Comparison of ENCODE assay signal across 1 cellular context in the genomic region with DNA sequence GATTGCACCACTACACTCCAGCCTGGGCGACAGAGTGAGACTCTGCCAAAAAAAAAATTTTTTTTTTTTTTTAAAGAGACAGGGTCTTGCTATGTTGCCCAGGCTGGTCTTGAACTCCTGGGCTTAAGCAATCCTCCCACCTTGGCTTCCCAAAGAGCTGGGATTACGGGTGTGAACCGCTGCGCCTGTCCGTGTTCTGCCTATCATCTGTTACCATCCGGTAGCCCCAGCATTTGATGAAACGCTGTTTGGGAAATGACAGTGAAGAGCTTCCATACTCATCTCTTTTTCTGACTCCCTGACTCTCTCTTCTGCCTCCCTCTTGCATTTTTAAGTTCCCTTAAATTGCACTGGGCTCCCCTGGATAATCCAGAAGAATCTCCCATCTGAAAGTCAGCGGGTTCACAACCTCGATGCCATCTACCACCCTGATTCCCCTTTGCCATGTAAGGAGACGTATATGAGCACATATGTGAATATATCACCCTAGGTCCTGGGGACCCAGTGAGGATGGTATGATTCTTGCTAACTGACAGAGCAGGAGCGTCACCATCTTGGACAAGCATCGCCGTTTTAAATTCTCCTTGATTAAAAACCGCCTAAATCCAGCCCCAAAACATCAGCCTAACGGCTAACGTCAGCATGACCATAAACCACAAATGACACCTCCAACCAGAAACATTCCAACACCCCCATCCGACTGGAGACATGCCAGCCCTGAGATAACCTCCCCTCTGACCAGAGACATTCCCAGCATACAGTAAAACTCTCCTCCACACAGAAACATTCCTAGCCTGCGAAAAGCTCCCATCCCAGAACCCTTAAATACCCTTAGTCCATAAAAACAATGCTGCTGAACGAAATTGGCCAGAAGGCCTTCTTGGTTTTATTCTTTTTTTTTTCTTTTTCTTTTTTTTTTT.
TF ChIP-seq lines count a peak whose summit lies in the region.

No MANE protein-coding gene starts in this region.

TF ChIP-seq in K562, 482 proteins besides CTCF, POLR2A, EP300 and RAD21 (continued from another document and continues in another):
- no peak for TF ChIP-seq KAT2B (IDR thresholded peaks at IDR 0.05; ENCODE audit: low read depth, low read length)
- TF ChIP-seq ZNF76 (CRISPR knock-in tag; IDR thresholded peaks at IDR 0.05; ENCODE audit: borderline replicate concordance), result peak; percentile 99
- peak; percentile 97 for TF ChIP-seq NFIC (IDR thresholded peaks at IDR 0.05)
- no peak for TF ChIP-seq RBM14 (IDR thresholded peaks at IDR 0.05; ENCODE audit: borderline replicate concordance, insufficient read depth, low read depth, low read length)
- TF ChIP-seq, protein P1, sequence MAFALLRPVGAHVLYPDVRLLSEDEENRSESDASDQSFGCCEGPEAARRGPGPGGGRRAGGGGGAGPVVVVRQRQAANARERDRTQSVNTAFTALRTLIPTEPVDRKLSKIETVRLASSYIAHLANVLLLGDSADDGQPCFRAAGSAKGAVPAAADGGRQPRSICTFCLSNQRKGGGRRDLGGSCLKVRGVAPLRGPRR (CRISPR knock-in tag; IDR thresholded peaks at IDR 0.05), result peak; percentile 99
- 0 out of 2 replicates have a peak, but pooled peaks have one; percentile 28 for TF ChIP-seq MYNN (IDR thresholded peaks at IDR 0.05)
- TF ChIP-seq MYNN (CRISPR knock-in tag; IDR thresholded peaks at IDR 0.05), result no peak
- TF ChIP-seq STAG1 (CRISPR knock-in tag; IDR thresholded peaks at IDR 0.05; ENCODE audit: borderline replicate concordance), result no peak
- TF ChIP-seq ETS2 (tag; IDR thresholded peaks at IDR 0.05; ENCODE audit: borderline replicate concordance, poor library complexity, severe bottlenecking), result peak; percentile 89
- peak; percentile 51; the same call in 1 of the 2 replicates for TF ChIP-seq ZNF263 (CRISPR knock-in tag; IDR thresholded peaks at IDR 0.05; ENCODE audit: borderline replicate concordance)
- peak; percentile 92; the same call in 1 of the 2 replicates for TF ChIP-seq RHOXF2B (CRISPR knock-in tag; conservative IDR thresholded peaks at IDR 0.05)
- TF ChIP-seq TCFL5 (CRISPR knock-in tag; conservative IDR thresholded peaks at IDR 0.05), result peak; percentile 96
- TF ChIP-seq, protein P2, sequence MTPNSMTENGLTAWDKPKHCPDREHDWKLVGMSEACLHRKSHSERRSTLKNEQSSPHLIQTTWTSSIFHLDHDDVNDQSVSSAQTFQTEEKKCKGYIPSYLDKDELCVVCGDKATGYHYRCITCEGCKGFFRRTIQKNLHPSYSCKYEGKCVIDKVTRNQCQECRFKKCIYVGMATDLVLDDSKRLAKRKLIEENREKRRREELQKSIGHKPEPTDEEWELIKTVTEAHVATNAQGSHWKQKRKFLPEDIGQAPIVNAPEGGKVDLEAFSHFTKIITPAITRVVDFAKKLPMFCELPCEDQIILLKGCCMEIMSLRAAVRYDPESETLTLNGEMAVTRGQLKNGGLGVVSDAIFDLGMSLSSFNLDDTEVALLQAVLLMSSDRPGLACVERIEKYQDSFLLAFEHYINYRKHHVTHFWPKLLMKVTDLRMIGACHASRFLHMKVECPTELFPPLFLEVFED (CRISPR knock-in tag; conservative IDR thresholded peaks at IDR 0.05), result peak; percentile 96
- TF ChIP-seq ZZZ3 (IDR thresholded peaks at IDR 0.05), result no peak
- peak; percentile 42 for TF ChIP-seq RBM25 (IDR thresholded peaks at IDR 0.05; ENCODE audit: low read depth, low read length, severe bottlenecking)
- peak; percentile 93 for TF ChIP-seq ZNF445 (CRISPR knock-in tag; IDR thresholded peaks at IDR 0.05; ENCODE audit: low read depth)
- peak; percentile 98 for TF ChIP-seq NFXL1 (CRISPR knock-in tag; IDR thresholded peaks at IDR 0.05)
- no peak for TF ChIP-seq HNRNPK (IDR thresholded peaks at IDR 0.05; ENCODE audit: low read depth, low read length, poor library complexity, severe bottlenecking)
- TF ChIP-seq NONO (IDR thresholded peaks at IDR 0.05; ENCODE audit: low read depth in 2 of 2, low read length in 1 of 2), result no peak
- TF ChIP-seq, protein P3, sequence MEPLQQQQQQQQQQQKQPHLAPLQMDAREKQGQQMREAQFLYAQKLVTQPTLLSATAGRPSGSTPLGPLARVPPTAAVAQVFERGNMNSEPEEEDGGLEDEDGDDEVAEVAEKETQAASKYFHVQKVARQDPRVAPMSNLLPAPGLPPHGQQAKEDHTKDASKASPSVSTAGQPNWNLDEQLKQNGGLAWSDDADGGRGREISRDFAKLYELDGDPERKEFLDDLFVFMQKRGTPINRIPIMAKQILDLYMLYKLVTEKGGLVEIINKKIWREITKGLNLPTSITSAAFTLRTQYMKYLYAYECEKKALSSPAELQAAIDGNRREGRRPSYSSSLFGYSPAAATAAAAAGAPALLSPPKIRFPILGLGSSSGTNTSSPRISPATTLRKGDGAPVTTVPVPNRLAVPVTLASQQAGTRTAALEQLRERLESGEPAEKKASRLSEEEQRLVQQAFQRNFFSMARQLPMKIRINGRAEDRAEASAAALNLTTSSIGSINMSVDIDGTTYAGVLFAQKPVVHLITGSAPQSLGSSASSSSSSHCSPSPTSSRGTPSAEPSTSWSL (CRISPR knock-in tag; IDR thresholded peaks at IDR 0.05; ENCODE audit: borderline replicate concordance), result peak; percentile 98
- peak; percentile 72 for TF ChIP-seq MAFG (tag; conservative IDR thresholded peaks at IDR 0.05)
- TF ChIP-seq KLF1 (tag; IDR thresholded peaks at IDR 0.05), result peak; percentile 94
- peak; percentile 62; the same call in 1 of the 2 replicates for TF ChIP-seq PPARD (CRISPR knock-in tag; IDR thresholded peaks at IDR 0.05)
- no peak for TF ChIP-seq ZNF431 (CRISPR knock-in tag; IDR thresholded peaks at IDR 0.05)
- no peak for TF ChIP-seq MCM3 (IDR thresholded peaks at IDR 0.05)
- TF ChIP-seq, protein P4, sequence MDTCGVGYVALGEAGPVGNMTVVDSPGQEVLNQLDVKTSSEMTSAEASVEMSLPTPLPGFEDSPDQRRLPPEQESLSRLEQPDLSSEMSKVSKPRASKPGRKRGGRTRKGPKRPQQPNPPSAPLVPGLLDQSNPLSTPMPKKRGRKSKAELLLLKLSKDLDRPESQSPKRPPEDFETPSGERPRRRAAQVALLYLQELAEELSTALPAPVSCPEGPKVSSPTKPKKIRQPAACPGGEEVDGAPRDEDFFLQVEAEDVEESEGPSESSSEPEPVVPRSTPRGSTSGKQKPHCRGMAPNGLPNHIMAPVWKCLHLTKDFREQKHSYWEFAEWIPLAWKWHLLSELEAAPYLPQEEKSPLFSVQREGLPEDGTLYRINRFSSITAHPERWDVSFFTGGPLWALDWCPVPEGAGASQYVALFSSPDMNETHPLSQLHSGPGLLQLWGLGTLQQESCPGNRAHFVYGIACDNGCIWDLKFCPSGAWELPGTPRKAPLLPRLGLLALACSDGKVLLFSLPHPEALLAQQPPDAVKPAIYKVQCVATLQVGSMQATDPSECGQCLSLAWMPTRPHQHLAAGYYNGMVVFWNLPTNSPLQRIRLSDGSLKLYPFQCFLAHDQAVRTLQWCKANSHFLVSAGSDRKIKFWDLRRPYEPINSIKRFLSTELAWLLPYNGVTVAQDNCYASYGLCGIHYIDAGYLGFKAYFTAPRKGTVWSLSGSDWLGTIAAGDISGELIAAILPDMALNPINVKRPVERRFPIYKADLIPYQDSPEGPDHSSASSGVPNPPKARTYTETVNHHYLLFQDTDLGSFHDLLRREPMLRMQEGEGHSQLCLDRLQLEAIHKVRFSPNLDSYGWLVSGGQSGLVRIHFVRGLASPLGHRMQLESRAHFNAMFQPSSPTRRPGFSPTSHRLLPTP (IDR thresholded peaks at IDR 0.05; ENCODE audit: borderline replicate concordance, extremely low read depth, insufficient read length), result no peak
- no peak for TF ChIP-seq ZNF24 (IDR thresholded peaks at IDR 0.05)
- peak; percentile 72 for TF ChIP-seq BRD9 (IDR thresholded peaks at IDR 0.05; ENCODE audit: low read depth, partially characterized antibody)
- peak; percentile 90 for TF ChIP-seq ZNF347 (CRISPR knock-in tag; IDR thresholded peaks at IDR 0.05; ENCODE audit: low read depth)
- TF ChIP-seq, protein P5, sequence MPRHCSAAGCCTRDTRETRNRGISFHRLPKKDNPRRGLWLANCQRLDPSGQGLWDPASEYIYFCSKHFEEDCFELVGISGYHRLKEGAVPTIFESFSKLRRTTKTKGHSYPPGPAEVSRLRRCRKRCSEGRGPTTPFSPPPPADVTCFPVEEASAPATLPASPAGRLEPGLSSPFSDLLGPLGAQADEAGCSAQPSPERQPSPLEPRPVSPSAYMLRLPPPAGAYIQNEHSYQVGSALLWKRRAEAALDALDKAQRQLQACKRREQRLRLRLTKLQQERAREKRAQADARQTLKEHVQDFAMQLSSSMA (CRISPR knock-in tag; IDR thresholded peaks at IDR 0.05), result peak; percentile 93
- no peak for TF ChIP-seq TGIF2 (CRISPR knock-in tag; IDR thresholded peaks at IDR 0.05)
- TF ChIP-seq ATF1 (CRISPR knock-in tag; IDR thresholded peaks at IDR 0.05), result no peak
- peak; percentile 93 for TF ChIP-seq ATF1 (tag; IDR thresholded peaks at IDR 0.05)
- TF ChIP-seq, protein P6, sequence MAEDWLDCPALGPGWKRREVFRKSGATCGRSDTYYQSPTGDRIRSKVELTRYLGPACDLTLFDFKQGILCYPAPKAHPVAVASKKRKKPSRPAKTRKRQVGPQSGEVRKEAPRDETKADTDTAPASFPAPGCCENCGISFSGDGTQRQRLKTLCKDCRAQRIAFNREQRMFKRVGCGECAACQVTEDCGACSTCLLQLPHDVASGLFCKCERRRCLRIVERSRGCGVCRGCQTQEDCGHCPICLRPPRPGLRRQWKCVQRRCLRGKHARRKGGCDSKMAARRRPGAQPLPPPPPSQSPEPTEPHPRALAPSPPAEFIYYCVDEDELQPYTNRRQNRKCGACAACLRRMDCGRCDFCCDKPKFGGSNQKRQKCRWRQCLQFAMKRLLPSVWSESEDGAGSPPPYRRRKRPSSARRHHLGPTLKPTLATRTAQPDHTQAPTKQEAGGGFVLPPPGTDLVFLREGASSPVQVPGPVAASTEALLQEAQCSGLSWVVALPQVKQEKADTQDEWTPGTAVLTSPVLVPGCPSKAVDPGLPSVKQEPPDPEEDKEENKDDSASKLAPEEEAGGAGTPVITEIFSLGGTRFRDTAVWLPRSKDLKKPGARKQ (CRISPR knock-in tag; IDR thresholded peaks at IDR 0.05), result peak; percentile 86; the same call in 1 of the 2 replicates
- TF ChIP-seq NBN (IDR thresholded peaks at IDR 0.05; ENCODE audit: low read depth), result peak; percentile 89
- TF ChIP-seq BCOR (IDR thresholded peaks at IDR 0.05), result peak; percentile 71
- 0 out of 2 replicates have a peak, but pooled peaks have one; percentile 30 for TF ChIP-seq NFATC3 (IDR thresholded peaks at IDR 0.05)
- no peak for TF ChIP-seq CSDE1 (IDR thresholded peaks at IDR 0.05)
- peak; percentile 95 for TF ChIP-seq ETV1 (tag; conservative IDR thresholded peaks at IDR 0.05; ENCODE audit: low read depth)
- peak in 1 of 2 experiments; percentile 90; a peak in 1 of 4 replicates for TF ChIP-seq SRF (CRISPR knock-in tag; IDR thresholded peaks at IDR 0.05)
- TF ChIP-seq, protein P7, sequence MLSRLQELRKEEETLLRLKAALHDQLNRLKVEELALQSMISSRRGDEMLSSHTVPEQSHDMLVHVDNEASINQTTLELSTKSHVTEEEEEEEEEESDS (CRISPR knock-in tag; IDR thresholded peaks at IDR 0.05), result peak; percentile 54; the same call in 1 of the 2 replicates
- no peak for TF ChIP-seq ZFP30 (CRISPR knock-in tag; IDR thresholded peaks at IDR 0.05; ENCODE audit: borderline replicate concordance)
- TF ChIP-seq TAF15 (IDR thresholded peaks at IDR 0.05; ENCODE audit: low read depth, low read length), result no peak
- peak; percentile 92 for TF ChIP-seq ZNF57 (CRISPR knock-in tag; IDR thresholded peaks at IDR 0.05)
- TF ChIP-seq ZFP1 (CRISPR knock-in tag; IDR thresholded peaks at IDR 0.05), result peak; percentile 95
- no peak for TF ChIP-seq SMARCB1 (IDR thresholded peaks at IDR 0.05; ENCODE audit: insufficient read length, low read depth)
- TF ChIP-seq, protein P8, sequence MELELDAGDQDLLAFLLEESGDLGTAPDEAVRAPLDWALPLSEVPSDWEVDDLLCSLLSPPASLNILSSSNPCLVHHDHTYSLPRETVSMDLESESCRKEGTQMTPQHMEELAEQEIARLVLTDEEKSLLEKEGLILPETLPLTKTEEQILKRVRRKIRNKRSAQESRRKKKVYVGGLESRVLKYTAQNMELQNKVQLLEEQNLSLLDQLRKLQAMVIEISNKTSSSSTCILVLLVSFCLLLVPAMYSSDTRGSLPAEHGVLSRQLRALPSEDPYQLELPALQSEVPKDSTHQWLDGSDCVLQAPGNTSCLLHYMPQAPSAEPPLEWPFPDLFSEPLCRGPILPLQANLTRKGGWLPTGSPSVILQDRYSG (tag; conservative IDR thresholded peaks at IDR 0.05; ENCODE audit: low read depth), result peak; percentile 99
- TF ChIP-seq ZNF830 (CRISPR knock-in tag; IDR thresholded peaks at IDR 0.05), result peak; percentile 99
- TF ChIP-seq MCM2 (IDR thresholded peaks at IDR 0.05; ENCODE audit: low read depth), result no peak
- TF ChIP-seq DIDO1 (tag; IDR thresholded peaks at IDR 0.05; ENCODE audit: low read depth), result peak; percentile 94
- TF ChIP-seq HDGF (IDR thresholded peaks at IDR 0.05), result peak; percentile 86
- peak; percentile 43 for TF ChIP-seq SMARCC2 (IDR thresholded peaks at IDR 0.05; ENCODE audit: low read depth)
- TF ChIP-seq ZNF12 (CRISPR knock-in tag; IDR thresholded peaks at IDR 0.05), result no peak
- no peak for TF ChIP-seq BMI1 (IDR thresholded peaks at IDR 0.05; ENCODE audit: low read length)
- TF ChIP-seq HEY1 (CRISPR knock-in tag; IDR thresholded peaks at IDR 0.05; ENCODE audit: borderline replicate concordance), result peak; percentile 97
- TF ChIP-seq, protein P9, sequence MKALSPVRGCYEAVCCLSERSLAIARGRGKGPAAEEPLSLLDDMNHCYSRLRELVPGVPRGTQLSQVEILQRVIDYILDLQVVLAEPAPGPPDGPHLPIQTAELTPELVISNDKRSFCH (CRISPR knock-in tag; IDR thresholded peaks at IDR 0.05), result peak; percentile 95
- TF ChIP-seq, protein P9 (tag; IDR thresholded peaks at IDR 0.05), result peak; percentile 100
- TF ChIP-seq BACH1 (tag; IDR thresholded peaks at IDR 0.05), result peak; percentile 99
- TF ChIP-seq POLR2G (IDR thresholded peaks at IDR 0.05; ENCODE audit: low read depth, low read length), result no peak
- TF ChIP-seq ZNF175 (CRISPR knock-in tag; IDR thresholded peaks at IDR 0.05; ENCODE audit: low read depth), result peak; percentile 100
- TF ChIP-seq CHCHD3 (CRISPR knock-in tag; IDR thresholded peaks at IDR 0.05), result peak; percentile 80; the same call in 1 of the 2 replicates
